In the genomic region with DNA sequence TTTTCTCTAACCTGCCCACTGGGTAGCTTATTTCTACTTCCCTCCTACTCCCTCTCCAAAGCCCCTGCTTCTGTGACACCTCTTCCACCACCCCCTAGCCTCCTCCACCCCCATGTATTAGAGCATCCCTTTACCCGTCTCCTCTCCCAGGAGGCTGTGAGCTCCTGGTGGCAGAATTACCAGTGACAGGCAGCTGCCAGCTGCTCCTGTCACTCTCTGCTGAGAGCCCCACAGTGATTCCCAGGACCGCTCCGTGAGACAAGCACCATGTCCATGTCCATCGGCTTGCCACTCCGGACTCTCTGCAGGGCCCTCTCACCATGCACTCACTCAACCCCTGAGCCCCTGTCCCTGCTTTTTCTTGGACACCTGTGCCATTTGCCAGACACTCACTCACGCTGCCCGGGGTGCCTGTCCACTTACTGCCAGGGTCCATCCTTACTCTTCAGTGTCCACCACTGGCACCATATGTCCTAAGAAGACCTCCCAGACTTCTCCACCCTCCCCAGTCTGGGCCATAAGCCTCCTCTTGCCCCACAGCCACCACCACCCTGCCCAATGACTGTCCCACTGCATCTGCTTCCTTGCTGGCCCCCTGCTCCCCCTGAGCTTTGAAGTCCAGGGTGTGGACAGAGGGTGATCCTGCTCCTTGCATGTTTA, we compare ENCODE assay signal across 19 cellular contexts. TPM values are rescaled to one million over a fixed set of nuclear protein-coding genes. Genes with fewer than 3 reads are reported as not detected.
"Had no signal": no experiment of that assay in that cellular context is flagged by ENCODE, and none has a peak within 500 bp of the region (broad histone marks: within the 10 kb centered on the region; RNA-seq: fewer than 3 reads in every experiment).

No MANE protein-coding gene starts in this region.

- H3K36me3 ChIP-seq: left lung, neural progenitor cell, ovary had no signal

- H3K27ac ChIP-seq: foreskin keratinocyte, left lung, neural progenitor cell, ovary, psoas muscle, skin epidermis had no signal

- H3K4me1 ChIP-seq: foreskin keratinocyte, neural progenitor cell, psoas muscle had no signal

- H3K27ac Mint-ChIP-seq: activated naive CD8-positive, alpha-beta T cell; activated T-helper 1 cell treated with anti-CD3 and anti-CD28 coated beads, Interleukin-12 subunit alpha, Interleukin-12 subunit beta, Interleukin-2, Interleukin-4 antibody, amounts not matched to agents 30 ng/mL and 10 ng/mL and 1 ng/mL, durations not matched to agents 14 hours and 24 hours and 36 hours; naive thymus-derived CD4-positive, alpha-beta T cell; neural progenitor cell had no signal

- H3K4me1 Mint-ChIP-seq: naive thymus-derived CD4-positive, alpha-beta T cell; neural progenitor cell had no signal

- H3K4me3 Mint-ChIP-seq: activated naive CD8-positive, alpha-beta T cell; activated T-helper 1 cell treated with anti-CD3 and anti-CD28 coated beads, Interleukin-12 subunit alpha, Interleukin-12 subunit beta, Interleukin-2, Interleukin-4 antibody, amounts not matched to agents 30 ng/mL and 10 ng/mL and 1 ng/mL, durations not matched to agents 14 hours and 24 hours and 36 hours; naive thymus-derived CD4-positive, alpha-beta T cell; neural progenitor cell had no signal

- H3K4me3 ChIP-seq: left lung, neural progenitor cell, ovary, psoas muscle, skin epidermis had no signal

- H3K9me3 Mint-ChIP-seq: activated T-helper 1 cell treated with anti-CD3 and anti-CD28 coated beads, Interleukin-12 subunit alpha, Interleukin-12 subunit beta, Interleukin-2, Interleukin-4 antibody, amounts not matched to agents 30 ng/mL and 10 ng/mL and 1 ng/mL, durations not matched to agents 14 hours and 24 hours and 36 hours; naive thymus-derived CD4-positive, alpha-beta T cell had no signal

- H3K9me3 ChIP-seq: left lung, ovary, psoas muscle had no signal

- DNase-seq: activated CD4-positive, alpha-beta T cell treated with anti-CD3 and anti-CD28 coated beads, Interleukin-2, amount 50 U/mL, for 4 hours; dermis blood vessel endothelial cell; effector memory CD4-positive, alpha-beta T cell; foreskin keratinocyte; hypothalamus; kidney; left lung; mammary epithelial cell; naive thymus-derived CD4-positive, alpha-beta T cell; ovary; psoas muscle; right cardiac atrium; stimulated activated CD4-positive, alpha-beta T cell treated with anti-CD3 and anti-CD28 coated beads, Interleukin-15, amount 100 ng/mL, for 24 hours; stimulated activated CD4-positive, alpha-beta T cell treated with anti-CD3 and anti-CD28 coated beads, Interleukin-2, amount 100 ng/mL, for 48 hours had no signal

- ATAC-seq: activated CD4-positive, CD25-positive, alpha-beta regulatory T cell treated with anti-CD3 and anti-CD28 coated beads, Interleukin-2, amount 50 U/mL, for 24 hours; foreskin keratinocyte; left lung; naive thymus-derived CD4-positive, alpha-beta T cell; psoas muscle; right cardiac atrium had no signal

- H3K36me3 Mint-ChIP-seq: activated naive CD8-positive, alpha-beta T cell; naive thymus-derived CD4-positive, alpha-beta T cell; neural progenitor cell had no signal

RNA-seq across cellular contexts. Expression of gene WDFY4, which starts 9.8 kb away (rescaled TPM):
- polyA plus RNA-seq: foreskin keratinocyte had no signal
